Comparison of ENCODE assay signal across 9 cellular contexts in the genomic region with DNA sequence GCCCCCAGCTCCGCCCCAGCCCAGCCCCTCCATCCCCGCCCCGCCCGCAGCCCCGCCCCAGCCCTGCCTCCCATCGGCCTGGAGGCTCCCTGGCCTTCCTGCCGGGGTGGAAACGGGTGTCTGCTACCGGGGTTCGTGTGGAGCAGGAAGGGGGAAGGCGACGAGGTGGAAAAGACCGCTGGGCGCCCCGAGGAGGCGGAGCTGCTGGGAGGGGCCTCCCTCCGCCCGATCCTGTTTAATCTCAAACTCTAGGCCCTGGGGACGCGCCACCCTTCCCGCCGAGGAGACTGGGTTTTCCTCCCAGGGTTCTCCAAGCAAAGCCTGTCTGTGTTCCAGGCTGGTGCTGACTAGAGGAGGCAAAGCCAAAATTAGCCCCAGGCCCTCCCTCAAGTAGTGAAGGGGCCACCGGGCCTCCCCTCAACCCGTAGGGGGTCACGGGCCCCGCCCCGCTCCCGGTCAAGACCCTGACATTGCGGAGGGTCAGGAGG. TPM values are rescaled to one million over a fixed set of nuclear protein-coding genes. Genes with fewer than 3 reads are reported as not detected.
A peak's percentile ranks its signal among the peaks of the same experiment; 100 is the strongest.
DNase-seq lines count a peak whose midpoint lies in the region; ATAC-seq and TF ChIP-seq lines count a peak whose summit lies in the region.
"Had no signal": no experiment of that assay in that cellular context is flagged by ENCODE, and none has a peak within 500 bp of the region (broad histone marks: within the 10 kb centered on the region; RNA-seq: fewer than 3 reads in every experiment).

No MANE protein-coding gene starts in this region.

- H3K4me1 ChIP-seq in PC-3 (ENCODE audit: insufficient read depth, low read length): peaks cover 19% of the 10 kb centered on the region

- peaks cover 19% of the 10 kb centered on the region for H3K9me3 Mint-ChIP-seq in activated T-helper 17 cell treated with anti-CD3 and anti-CD28 coated beads, Interleukin-2, amount 50 U/mL, for 72 hours
- peaks cover 0 to 20% (median 3%) of the 10 kb centered on the region in 9 donors for H3K9me3 Mint-ChIP-seq in naive thymus-derived CD8-positive, alpha-beta T cell
- peaks cover 16 to 20% of the 10 kb centered on the region in 2 donors for H3K9me3 Mint-ChIP-seq in stimulated activated naive CD8-positive, alpha-beta T cell treated with anti-CD3 and anti-CD28 coated beads, Interleukin-15, amount 100 ng/mL, for 72 hours

- peak overlapping the region; percentile 100 for H3K4me2 ChIP-seq in PC-3 (ENCODE audit: low read length)

- H3K36me3 Mint-ChIP-seq in activated T-helper 17 cell treated with anti-CD3 and anti-CD28 coated beads, Interleukin-2, amount 50 U/mL, for 72 hours (ENCODE audit: low read depth): no peaks in the 10 kb centered on the region
- H3K36me3 Mint-ChIP-seq in naive thymus-derived CD8-positive, alpha-beta T cell: no peaks in the 10 kb centered on the region

- H3K4me1 Mint-ChIP-seq in activated T-helper 17 cell treated with anti-CD3 and anti-CD28 coated beads, Interleukin-2, amount 50 U/mL, for 72 hours: peaks cover 15% of the 10 kb centered on the region
- H3K4me1 Mint-ChIP-seq in naive thymus-derived CD8-positive, alpha-beta T cell: peaks cover 0 to 8% (median 4%) of the 10 kb centered on the region in 4 donors
- H3K4me1 Mint-ChIP-seq in stimulated activated naive CD8-positive, alpha-beta T cell treated with anti-CD3 and anti-CD28 coated beads, Interleukin-15, amount 100 ng/mL, for 72 hours: peaks cover 14% of the 10 kb centered on the region

- H3K27ac Mint-ChIP-seq in activated T-helper 17 cell treated with anti-CD3 and anti-CD28 coated beads, Interleukin-2, amount 50 U/mL, for 72 hours: no peak overlapping the region
- H3K27ac Mint-ChIP-seq in naive thymus-derived CD8-positive, alpha-beta T cell: peak overlapping the region; percentile 16 to 92 (median 76)
- H3K27ac Mint-ChIP-seq in stimulated activated naive CD8-positive, alpha-beta T cell treated with anti-CD3 and anti-CD28 coated beads, Interleukin-15, amount 100 ng/mL, for 72 hours: peak overlapping the region; percentile 80 to 88

- peak overlapping the region; percentile 92 for H3K27ac ChIP-seq in PC-3 (ENCODE audit: low read length)

- no peaks in the 10 kb centered on the region for H3K36me3 ChIP-seq in PC-3 (ENCODE audit: low read depth, low read length)

- H3F3A ChIP-seq in PC-3 (ENCODE audit: low read length, unreplicated experiment): no peaks in the 10 kb centered on the region

- no peaks in the 10 kb centered on the region for H3K9me2 ChIP-seq in PC-3 (replicated peaks; ENCODE audit: low read length)

- H3K9me3 ChIP-seq in PC-3 (ENCODE audit: low read length): no peaks in the 10 kb centered on the region

- CTCF ChIA-PET in PC-3 (lab: Charles Lee): interaction anchor here (0.8 kb wide), 1 partner anchor 36 kb away, joined by 5 read pairs; no protein-coding TSS in a partner anchor

- H3K79me2 ChIP-seq in PC-3 (ENCODE audit: low read length): no peaks in the 10 kb centered on the region

- H2AFZ ChIP-seq in PC-3 (ENCODE audit: low read length): peak overlapping the region; percentile 58

- H4K20me1 ChIP-seq in PC-3 (ENCODE audit: low read length): no peaks in the 10 kb centered on the region

- H3K27me3 Mint-ChIP-seq in activated T-helper 17 cell treated with anti-CD3 and anti-CD28 coated beads, Interleukin-2, amount 50 U/mL, for 72 hours: no peaks in the 10 kb centered on the region
- no peaks in the 10 kb centered on the region for H3K27me3 Mint-ChIP-seq in naive thymus-derived CD8-positive, alpha-beta T cell
- no peaks in the 10 kb centered on the region for H3K27me3 Mint-ChIP-seq in stimulated activated naive CD8-positive, alpha-beta T cell treated with anti-CD3 and anti-CD28 coated beads, Interleukin-15, amount 100 ng/mL, for 72 hours

- BruUV-seq in PC-3 (replicated peaks; lab: Mats Ljungman, UMichigan): TSS peak; percentile 99

- H3K4me3 Mint-ChIP-seq in activated T-helper 17 cell treated with anti-CD3 and anti-CD28 coated beads, Interleukin-2, amount 50 U/mL, for 72 hours: peak overlapping the region; percentile 54
- peak overlapping the region; percentile 72 to 89 (median 80) for H3K4me3 Mint-ChIP-seq in naive thymus-derived CD8-positive, alpha-beta T cell
- peak overlapping the region; percentile 79 to 82 for H3K4me3 Mint-ChIP-seq in stimulated activated naive CD8-positive, alpha-beta T cell treated with anti-CD3 and anti-CD28 coated beads, Interleukin-15, amount 100 ng/mL, for 72 hours

- ATAC-seq in HG02642 (IDR thresholded peaks at IDR 0.05; ENCODE audit: poor library complexity, unreplicated experiment): peak; percentile 49
- ATAC-seq in PC-3: peak; percentile 79
- ATAC-seq in activated T-helper 17 cell treated with anti-CD3 and anti-CD28 coated beads, Interleukin-2, amount 50 U/mL, for 72 hours (replicated peaks): peak; percentile 90
- ATAC-seq in naive thymus-derived CD8-positive, alpha-beta T cell: peak; percentile 70 to 72
- ATAC-seq in stimulated activated naive CD8-positive, alpha-beta T cell treated with anti-CD3 and anti-CD28 coated beads, Interleukin-15, amount 100 ng/mL, for 72 hours: peak; percentile 66
- ATAC-seq in GM18907 (IDR thresholded peaks at IDR 0.05; ENCODE audit: unreplicated experiment): no peak

- TF ChIP-seq CTCF in PC-3 (conservative IDR thresholded peaks at IDR 0.05; ENCODE audit: low read depth, low read length) (no peak), fibroblast of mammary gland (conservative IDR thresholded peaks at IDR 0.05; ENCODE audit: control insufficient read depth, insufficient read depth, low read depth, low read length) (no peak)

- H3K4me3 ChIP-seq in PC-3 (ENCODE audit: low read length) (peak overlapping the region; percentile 71), fibroblast of mammary gland (ENCODE audit: control insufficient read depth, low read depth, low read length) (peak overlapping the region; percentile 51)

- H3K27me3 ChIP-seq in PC-3 (ENCODE audit: low read length): no peaks in the 10 kb centered on the region

- POLR2A ChIA-PET in PC-3 (lab: Charles Lee; ENCODE audit: unreplicated experiment): interaction anchor here (0.6 to 1.1 kb wide), 3 partner anchors 51 to 124 kb away, joined by 3 to 13 read pairs (median 4); no protein-coding TSS in a partner anchor
- POLR2A ChIA-PET in naive thymus-derived CD8-positive, alpha-beta T cell (lab: Charles Lee): interaction anchor here (0.7 to 2.1 kb wide), 12 partner anchors 9 to 218 kb away, joined by 3 to 11 read pairs (median 4); a partner anchor contains a TSS

- H3K9ac ChIP-seq in PC-3 (ENCODE audit: low read length): peak overlapping the region; percentile 92

- intact Hi-C loops in PC-3 (cut with micrococcal nuclease): no loop called here

- DNase-seq in D341Med (ENCODE audit: low spot score) (peak; percentile 82), PC-3 (peak; percentile 92), fibroblast of mammary gland (ENCODE audit: low read depth) (peak; percentile 84)
- peak; percentile 10 to 76 (median 48) for DNase-seq in naive thymus-derived CD8-positive, alpha-beta T cell
- DNase-seq in stimulated activated naive CD8-positive, alpha-beta T cell treated with anti-CD3 and anti-CD28 coated beads, Interleukin-15, amount 100 ng/mL, for 72 hours: peak; percentile 31 to 65

RNA-seq across cellular contexts. Expression of a gene that starts 16.2 kb away (rescaled TPM):
- 0.36 and 0.46 TPM in 2 replicates for total RNA-seq in PC-3 (2014; rRNA removed)
- total RNA-seq in activated T-helper 17 cell treated with anti-CD3 and anti-CD28 coated beads, Interleukin-2, amount 50 U/mL, for 72 hours: under 1 TPM in 1 of 2 donors, not detected in 1; 0.11 TPM
- total RNA-seq in naive thymus-derived CD8-positive, alpha-beta T cell: not detected
- polyA plus RNA-seq in naive thymus-derived CD8-positive, alpha-beta T cell: not detected
- total RNA-seq: glomerular endothelial cell had no signal

RNA-seq across cellular contexts. Expression of a gene that starts 41.6 kb away (rescaled TPM):
- total RNA-seq in PC-3 (2014; rRNA removed): 61.7 and 78.0 TPM in 2 replicates
- 10 to 100 TPM; 15.7 to 18.8 TPM for total RNA-seq in activated T-helper 17 cell treated with anti-CD3 and anti-CD28 coated beads, Interleukin-2, amount 50 U/mL, for 72 hours
- total RNA-seq in naive thymus-derived CD8-positive, alpha-beta T cell: 10 to 100 TPM; 24.9 to 26.5 TPM
- 10 to 100 TPM in 1 of 3 donors, 1 to 10 TPM in 2; 3.2 to 10.7 (median 6.2) TPM for polyA plus RNA-seq in naive thymus-derived CD8-positive, alpha-beta T cell

RNA-seq across cellular contexts. Expression of a gene that starts 48.9 kb away (rescaled TPM):
- 87.2 and 120 TPM in 2 replicates for total RNA-seq in PC-3 (2014; rRNA removed)
- total RNA-seq in activated T-helper 17 cell treated with anti-CD3 and anti-CD28 coated beads, Interleukin-2, amount 50 U/mL, for 72 hours: 100 to 1,000 TPM; 105 to 796 TPM
- total RNA-seq in naive thymus-derived CD8-positive, alpha-beta T cell: 1 to 10 TPM; 1.5 to 1.6 TPM
- polyA plus RNA-seq in naive thymus-derived CD8-positive, alpha-beta T cell: 1 to 10 TPM in 1 of 3 donors, not detected in 2; 2.3 TPM

RNA-seq across cellular contexts. Expression of a gene that starts 56.5 kb away (rescaled TPM):
- 0.11 and 0.17 TPM in 2 replicates for total RNA-seq in PC-3 (2014; rRNA removed)
- total RNA-seq in activated T-helper 17 cell treated with anti-CD3 and anti-CD28 coated beads, Interleukin-2, amount 50 U/mL, for 72 hours: 1,000 to 10,000 TPM in 1 of 2 donors, 100 to 1,000 TPM in 1; 384 to 1,007 TPM
- total RNA-seq in naive thymus-derived CD8-positive, alpha-beta T cell: under 1 TPM; 0.44 to 0.73 TPM
- under 1 TPM; 0.30 to 0.62 (median 0.30) TPM for polyA plus RNA-seq in naive thymus-derived CD8-positive, alpha-beta T cell

Comparison
In these comparisons a context has a peak if more than half of its experiments do, and no peak if none do; other contexts are left out.
1. RNA of a gene that starts 48.9 kb away (total RNA-seq): 105 to 796 TPM in activated T-helper 17 cell treated with anti-CD3 and anti-CD28 coated beads, Interleukin-2, amount 50 U/mL, for 72 hours and 87.2 to 120 TPM in PC-3; 1.5 to 1.6 TPM in naive thymus-derived CD8-positive, alpha-beta T cell; every median in the first group is over 10 times any median in the second.
2. Peak in every context shown above with its lines, with median percentiles within 50 percentile points of each other: DNase-seq and H3K4me3 Mint-ChIP-seq.